ENCODE assay signal across 1 cellular context in genomic region chr19:8368136-8368535, GRCh38.
TF ChIP-seq lines count a peak whose summit lies in the region.

No MANE protein-coding gene starts in this region.

TF ChIP-seq in A549, 52 proteins besides CTCF, POLR2A, EP300 and RAD21:
- TF ChIP-seq MYC (IDR thresholded peaks at IDR 0.05; ENCODE audit: borderline replicate concordance, low read length) = no peak
- TF ChIP-seq ZFP36 (IDR thresholded peaks at IDR 0.05; ENCODE audit: borderline replicate concordance, partially characterized antibody) = no peak
- no peak for TF ChIP-seq GATA3 (IDR thresholded peaks at IDR 0.05; ENCODE audit: borderline replicate concordance)
- no peak for TF ChIP-seq HOXA7 (CRISPR knock-in tag; IDR thresholded peaks at IDR 0.05)
- TF ChIP-seq SREBF2 (IDR thresholded peaks at IDR 0.05) = no peak
- TF ChIP-seq CHD4 (IDR thresholded peaks at IDR 0.05; ENCODE audit: borderline replicate concordance) = no peak
- no peak for TF ChIP-seq HMGXB4 (CRISPR knock-in tag; IDR thresholded peaks at IDR 0.05; ENCODE audit: borderline replicate concordance)
- TF ChIP-seq KDM5A (IDR thresholded peaks at IDR 0.05) = no peak
- TF ChIP-seq JUN (IDR thresholded peaks at IDR 0.05) = no peak
- TF ChIP-seq BCL3 (IDR thresholded peaks at IDR 0.05) = no peak
- no peak for TF ChIP-seq BHLHE40 (IDR thresholded peaks at IDR 0.05; ENCODE audit: low read depth, low read length)
- TF ChIP-seq RARB (CRISPR knock-in tag; IDR thresholded peaks at IDR 0.05) = no peak
